ENCODE assay signal across 16 cellular contexts in the genomic region with DNA sequence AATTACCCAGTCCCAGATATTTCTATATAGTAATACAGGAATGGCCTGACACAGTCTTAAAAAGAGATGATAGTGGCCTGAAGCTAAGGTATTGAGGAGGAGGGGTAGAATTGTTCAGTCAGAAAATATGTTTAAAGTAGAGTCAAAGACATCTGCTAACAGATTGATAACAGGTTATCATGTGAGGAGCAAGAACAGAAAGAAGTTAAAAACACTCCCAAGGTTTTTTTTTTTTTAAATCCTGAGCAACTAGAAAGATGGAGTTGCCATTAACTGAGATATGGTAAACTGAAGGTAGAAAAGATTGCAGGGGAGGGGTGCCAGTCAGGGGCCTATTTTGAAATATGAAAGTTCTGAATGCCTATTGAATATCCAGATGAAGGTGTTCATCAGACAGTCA. TPM values are rescaled to one million over a fixed set of nuclear protein-coding genes. Genes with fewer than 3 reads are reported as not detected.
A peak's percentile ranks its signal among the peaks of the same experiment; 100 is the strongest.
DNase-seq lines count a peak whose midpoint lies in the region; ATAC-seq and TF ChIP-seq lines count a peak whose summit lies in the region.
"Had no signal": no experiment of that assay in that cellular context is flagged by ENCODE, and none has a peak within 500 bp of the region (broad histone marks: within the 10 kb centered on the region; RNA-seq: fewer than 3 reads in every experiment).

No MANE protein-coding gene starts in this region.

- no peak for DNase-seq in natural killer cell
- DNase-seq in natural killer cell treated with Interleukin-12 subunit alpha and Interleukin-12 subunit beta and Interleukin-15 and Interleukin-18, amount 100 ng/mL, for 72 hours (ENCODE audit: low spot score): no peak
- no peak for DNase-seq in mesothelial cell of epicardium (ENCODE audit: low spot score in 2 of 2, unreplicated experiment in 2 of 2)
- no peak for DNase-seq in NOMO-1 (lab: John Stamatoyannopoulos, UW; ENCODE audit: unreplicated experiment in 2 of 2)
- DNase-seq in vagina (ENCODE audit: extremely low spot score in 2 of 2): no peak
- DNase-seq: DMS 273 treated with DMSO at 0.1 percent for 48 hours, KBM-7, NCI-H1092, NCI-H2107, NCI-H226, NCI-H526 treated with DMSO at 0.1 percent for 48 hours, PC-9 had no signal

- H3K36me3 Mint-ChIP-seq in natural killer cell (no peaks in the 10 kb centered on the region), mesothelial cell of epicardium (peaks cover 16% of the 10 kb centered on the region)
- peaks cover 10% of the 10 kb centered on the region for H3K36me3 Mint-ChIP-seq in natural killer cell treated with Interleukin-12 subunit alpha and Interleukin-12 subunit beta and Interleukin-15 and Interleukin-18, amount 100 ng/mL, for 72 hours
- H3K36me3 Mint-ChIP-seq in activated T-helper 17 cell treated with anti-CD3 and anti-CD28 coated beads, Interleukin-2, amount 50 U/mL, for 72 hours (ENCODE audit: low read depth): peaks cover 56% of the 10 kb centered on the region

- H3K9me3 Mint-ChIP-seq in natural killer cell: no peaks in the 10 kb centered on the region
- H3K9me3 Mint-ChIP-seq in natural killer cell treated with Interleukin-12 subunit alpha and Interleukin-12 subunit beta and Interleukin-15 and Interleukin-18, amount 100 ng/mL, for 72 hours: no peaks in the 10 kb centered on the region
- H3K9me3 Mint-ChIP-seq in activated T-helper 17 cell treated with anti-CD3 and anti-CD28 coated beads, Interleukin-2, amount 50 U/mL, for 72 hours: no peaks in the 10 kb centered on the region
- peaks cover 3% of the 10 kb centered on the region for H3K9me3 Mint-ChIP-seq in mesothelial cell of epicardium

- peaks cover 0 to 4% of the 10 kb centered on the region in 2 donors for H3K36me3 ChIP-seq in vagina

- H3K4me3 ChIP-seq in vagina: no peak overlapping the region
- H3K4me3 ChIP-seq: PC-9 had no signal

- TF ChIP-seq CTCF in natural killer cell (IDR thresholded peaks at IDR 0.05): no peak
- TF ChIP-seq CTCF in mesothelial cell of epicardium (IDR thresholded peaks at IDR 0.05; ENCODE audit: unreplicated experiment): no peak
- TF ChIP-seq CTCF in vagina (IDR thresholded peaks at IDR 0.05): no peak

- H3K27me3 ChIP-seq in vagina: no peaks in the 10 kb centered on the region

- peak overlapping the region; percentile 67 to 78 for H3K27ac Mint-ChIP-seq in natural killer cell
- H3K27ac Mint-ChIP-seq in natural killer cell treated with Interleukin-12 subunit alpha and Interleukin-12 subunit beta and Interleukin-15 and Interleukin-18, amount 100 ng/mL, for 72 hours: peak overlapping the region in 1 of 2 donors; percentile 13
- H3K27ac Mint-ChIP-seq in activated T-helper 17 cell treated with anti-CD3 and anti-CD28 coated beads, Interleukin-2, amount 50 U/mL, for 72 hours: peak overlapping the region; percentile 18
- peak overlapping the region; percentile 27 for H3K27ac Mint-ChIP-seq in mesothelial cell of epicardium

- H3K27me3 Mint-ChIP-seq in natural killer cell (ENCODE audit: low read depth in 2 of 2): no peaks in the 10 kb centered on the region
- H3K27me3 Mint-ChIP-seq in natural killer cell treated with Interleukin-12 subunit alpha and Interleukin-12 subunit beta and Interleukin-15 and Interleukin-18, amount 100 ng/mL, for 72 hours: no peaks in the 10 kb centered on the region
- no peaks in the 10 kb centered on the region for H3K27me3 Mint-ChIP-seq in activated T-helper 17 cell treated with anti-CD3 and anti-CD28 coated beads, Interleukin-2, amount 50 U/mL, for 72 hours
- no peaks in the 10 kb centered on the region for H3K27me3 Mint-ChIP-seq in mesothelial cell of epicardium (ENCODE audit: low read depth)
- H3K27me3 Mint-ChIP-seq: B cell had no signal

- H3K4me1 Mint-ChIP-seq in natural killer cell (peaks cover 72 to 79% of the 10 kb centered on the region in 2 donors), mesothelial cell of epicardium (peaks cover 24% of the 10 kb centered on the region)
- peaks cover 44 to 55% of the 10 kb centered on the region in 2 donors for H3K4me1 Mint-ChIP-seq in natural killer cell treated with Interleukin-12 subunit alpha and Interleukin-12 subunit beta and Interleukin-15 and Interleukin-18, amount 100 ng/mL, for 72 hours (ENCODE audit: low read depth in 2 of 2)
- H3K4me1 Mint-ChIP-seq in activated T-helper 17 cell treated with anti-CD3 and anti-CD28 coated beads, Interleukin-2, amount 50 U/mL, for 72 hours: peaks cover 43% of the 10 kb centered on the region

- intact Hi-C loops in natural killer cell (cut with micrococcal nuclease): loop anchor here (5.0 kb wide), 1 partner anchor 40 kb away; no protein-coding TSS in a partner anchor
- intact Hi-C loops in vagina (cut with DNase I): no loop called here

- H3K4me1 ChIP-seq in vagina: peaks cover 55% of the 10 kb centered on the region

- no peaks in the 10 kb centered on the region for H3K9me3 ChIP-seq in vagina

- ATAC-seq in natural killer cell (no peak), HG03135 (IDR thresholded peaks at IDR 0.05; ENCODE audit: unreplicated experiment) (no peak)
- no peak for ATAC-seq in natural killer cell treated with Interleukin-12 subunit alpha and Interleukin-12 subunit beta and Interleukin-15 and Interleukin-18, amount 100 ng/mL, for 72 hours
- ATAC-seq in activated T-helper 17 cell treated with anti-CD3 and anti-CD28 coated beads, Interleukin-2, amount 50 U/mL, for 72 hours (replicated peaks): no peak

- H3K4me3 Mint-ChIP-seq in natural killer cell (peak overlapping the region; percentile 38), mesothelial cell of epicardium (no peak overlapping the region)
- no peak overlapping the region for H3K4me3 Mint-ChIP-seq in natural killer cell treated with Interleukin-12 subunit alpha and Interleukin-12 subunit beta and Interleukin-15 and Interleukin-18, amount 100 ng/mL, for 72 hours
- no peak overlapping the region for H3K4me3 Mint-ChIP-seq in activated T-helper 17 cell treated with anti-CD3 and anti-CD28 coated beads, Interleukin-2, amount 50 U/mL, for 72 hours
- H3K4me3 Mint-ChIP-seq: B cell had no signal

- TF ChIP-seq POLR2A in vagina (IDR thresholded peaks at IDR 0.05): no peak

- no peak overlapping the region for H3K27ac ChIP-seq in vagina
- H3K27ac ChIP-seq: GM23248, PC-9 had no signal

RNA-seq across cellular contexts. Expression of gene SP3, which starts 43.1 kb away (rescaled TPM):
- total RNA-seq in natural killer cell: 100 to 1,000 TPM; 179 to 200 (median 188) TPM
- 10 to 100 TPM; 89.5 to 99.5 TPM for total RNA-seq in natural killer cell treated with Interleukin-12 subunit alpha and Interleukin-12 subunit beta and Interleukin-15 and Interleukin-18, amount 100 ng/mL, for 72 hours
- total RNA-seq in activated T-helper 17 cell treated with anti-CD3 and anti-CD28 coated beads, Interleukin-2, amount 50 U/mL, for 72 hours: 100 to 1,000 TPM in 1 of 2 donors, 10 to 100 TPM in 1; 84.4 to 103 TPM
- 106 to 113 TPM (median 110 TPM) in 3 replicates for total RNA-seq in mesothelial cell of epicardium
- 119 TPM for total RNA-seq in vagina
